10 cellular contexts compared by ENCODE assay signal in the genomic region with DNA sequence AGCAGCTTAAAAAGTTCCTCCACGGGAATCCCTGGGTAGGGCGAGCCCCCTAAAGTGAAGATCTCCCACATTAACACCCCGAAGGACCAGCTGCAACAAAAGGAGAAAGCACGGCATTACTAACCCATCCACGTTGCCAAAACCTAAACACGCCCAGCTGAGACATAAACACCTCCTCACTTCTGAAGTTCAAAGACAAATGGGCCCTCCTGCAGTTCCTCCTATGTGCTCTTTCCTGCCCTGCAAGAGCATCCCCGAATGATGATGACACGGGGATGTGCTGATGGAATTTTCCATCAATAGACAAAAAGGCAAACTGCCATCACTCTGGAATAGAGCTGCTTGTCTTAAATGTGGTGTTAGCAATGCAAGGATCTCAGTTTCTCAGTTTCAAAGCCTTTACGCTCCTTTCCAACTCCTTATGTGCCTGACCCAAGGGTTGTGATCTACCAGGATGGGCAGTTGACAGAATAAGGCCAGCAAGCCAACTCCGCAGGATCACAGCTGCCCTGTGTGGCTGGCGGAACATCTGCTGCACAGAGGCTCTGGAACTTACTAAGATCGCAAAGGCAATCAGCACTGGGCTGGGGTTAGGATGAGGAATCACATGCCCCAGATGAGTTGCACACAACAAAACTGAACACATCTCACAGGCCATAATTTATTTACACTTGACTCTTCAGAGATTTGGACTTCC.
"Had no signal": no experiment of that assay in that cellular context is flagged by ENCODE, and none has a peak within 500 bp of the region (broad histone marks: within the 10 kb centered on the region; RNA-seq: fewer than 3 reads in every experiment).

No MANE protein-coding gene starts in this region.

- H3K27ac Mint-ChIP-seq: activated CD4-positive, alpha-beta T cell treated with anti-CD3 and anti-CD28 coated beads, Interleukin-2, amount 10 ng/mL, durations not matched to agents 7 days and 5 days; activated naive CD8-positive, alpha-beta T cell treated with anti-CD3 and anti-CD28 coated beads for 36 hours; activated T-helper 1 cell treated with anti-CD3 and anti-CD28 coated beads, Interleukin-12 subunit alpha, Interleukin-12 subunit beta, Interleukin-2, Interleukin-4 antibody, amounts not matched to agents 30 ng/mL and 10 ng/mL and 1 ng/mL, durations not matched to agents 14 hours and 24 hours and 36 hours; dendritic cell treated with granulocyte-macrophage colony-stimulating factor and Interleukin-4, amounts not matched to agents 40 ng/mL and 50 ng/mL, for 4 days; effector memory CD8-positive, alpha-beta T cell; natural killer cell treated with Interleukin-12 subunit alpha and Interleukin-12 subunit beta and Interleukin-15 and Interleukin-18, amount 100 ng/mL, for 72 hours; stimulated activated memory B cell treated with anti-CD40 and anti-IgM and Interleukin-4, amounts not matched to agents 10 μg/mL and 1 μg/mL and 100 μg/mL, for 72 hours had no signal

- H3K27me3 Mint-ChIP-seq: activated CD4-positive, alpha-beta T cell treated with anti-CD3 and anti-CD28 coated beads, Interleukin-2, amount 10 ng/mL, durations not matched to agents 7 days and 5 days; activated naive CD8-positive, alpha-beta T cell treated with anti-CD3 and anti-CD28 coated beads for 36 hours; dendritic cell treated with granulocyte-macrophage colony-stimulating factor and Interleukin-4, amounts not matched to agents 40 ng/mL and 50 ng/mL, for 4 days; effector memory CD8-positive, alpha-beta T cell; stimulated activated memory B cell treated with anti-CD40 and anti-IgM and Interleukin-4, amounts not matched to agents 10 μg/mL and 1 μg/mL and 100 μg/mL, for 72 hours had no signal

- H3K9me3 Mint-ChIP-seq: activated CD4-positive, alpha-beta T cell treated with anti-CD3 and anti-CD28 coated beads, Interleukin-2, amount 10 ng/mL, durations not matched to agents 7 days and 5 days; activated naive CD8-positive, alpha-beta T cell treated with anti-CD3 and anti-CD28 coated beads for 36 hours; dendritic cell treated with granulocyte-macrophage colony-stimulating factor and Interleukin-4, amounts not matched to agents 40 ng/mL and 50 ng/mL, for 4 days; natural killer cell treated with Interleukin-12 subunit alpha and Interleukin-12 subunit beta and Interleukin-15 and Interleukin-18, amount 100 ng/mL, for 72 hours had no signal

- H3K4me1 Mint-ChIP-seq: activated CD4-positive, alpha-beta T cell treated with anti-CD3 and anti-CD28 coated beads, Interleukin-2, amount 10 ng/mL, durations not matched to agents 7 days and 5 days; activated naive CD8-positive, alpha-beta T cell treated with anti-CD3 and anti-CD28 coated beads for 36 hours; stimulated activated memory B cell treated with anti-CD40 and anti-IgM and Interleukin-4, amounts not matched to agents 10 μg/mL and 1 μg/mL and 100 μg/mL, for 72 hours had no signal

- DNase-seq: activated CD4-positive, alpha-beta T cell treated with anti-CD3 and anti-CD28 coated beads, Interleukin-2, amount 10 ng/mL, durations not matched to agents 7 days and 5 days; activated naive CD8-positive, alpha-beta T cell treated with anti-CD3 and anti-CD28 coated beads for 36 hours; cerebellar nuclear complex; effector memory CD8-positive, alpha-beta T cell; mesenchymal stem cell; trophoblast cell had no signal

- H3K4me3 Mint-ChIP-seq: activated CD4-positive, alpha-beta T cell treated with anti-CD3 and anti-CD28 coated beads, Interleukin-2, amount 10 ng/mL, durations not matched to agents 7 days and 5 days; activated naive CD8-positive, alpha-beta T cell treated with anti-CD3 and anti-CD28 coated beads for 36 hours; activated T-helper 1 cell treated with anti-CD3 and anti-CD28 coated beads, Interleukin-12 subunit alpha, Interleukin-12 subunit beta, Interleukin-2, Interleukin-4 antibody, amounts not matched to agents 30 ng/mL and 10 ng/mL and 1 ng/mL, durations not matched to agents 14 hours and 24 hours and 36 hours; dendritic cell treated with granulocyte-macrophage colony-stimulating factor and Interleukin-4, amounts not matched to agents 40 ng/mL and 50 ng/mL, for 4 days; effector memory CD8-positive, alpha-beta T cell; natural killer cell treated with Interleukin-12 subunit alpha and Interleukin-12 subunit beta and Interleukin-15 and Interleukin-18, amount 100 ng/mL, for 72 hours; stimulated activated memory B cell treated with anti-CD40 and anti-IgM and Interleukin-4, amounts not matched to agents 10 μg/mL and 1 μg/mL and 100 μg/mL, for 72 hours had no signal

- H3K36me3 Mint-ChIP-seq: activated naive CD8-positive, alpha-beta T cell treated with anti-CD3 and anti-CD28 coated beads for 36 hours; natural killer cell treated with Interleukin-12 subunit alpha and Interleukin-12 subunit beta and Interleukin-15 and Interleukin-18, amount 100 ng/mL, for 72 hours; stimulated activated memory B cell treated with anti-CD40 and anti-IgM and Interleukin-4, amounts not matched to agents 10 μg/mL and 1 μg/mL and 100 μg/mL, for 72 hours had no signal
